Comparison of ENCODE assay signal across 26 cellular contexts in the genomic region with DNA sequence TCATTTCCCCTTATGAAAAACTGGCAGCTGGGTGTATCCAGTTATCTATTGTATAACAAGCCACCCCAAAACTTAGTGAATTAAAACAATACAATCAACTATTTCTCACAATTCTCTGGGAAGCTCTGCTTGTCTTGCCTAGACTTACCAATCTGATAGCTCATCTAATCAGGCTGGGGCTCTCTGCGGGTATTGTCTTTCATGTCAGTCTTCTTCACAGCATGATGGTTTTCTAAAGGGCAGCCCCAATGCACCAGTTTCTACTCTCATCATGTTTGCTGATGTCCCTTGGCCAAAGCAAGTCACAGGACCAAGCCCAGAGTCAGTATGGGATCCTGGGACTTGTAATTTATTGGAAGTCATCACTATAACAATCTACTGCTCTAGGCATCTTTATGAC.
"Had no signal": no experiment of that assay in that cellular context is flagged by ENCODE, and none has a peak within 500 bp of the region (broad histone marks: within the 10 kb centered on the region; RNA-seq: fewer than 3 reads in every experiment).

No MANE protein-coding gene starts in this region.

- DNase-seq: Kasumi-1, MV-4-11, NCI-H1048, NCI-H1105, NCI-H1417, NCI-H1436 treated with DMSO at 0.1 percent for 48 hours, NCI-H187, NCI-H2029, NCI-H2081 treated with DMSO at 0.1 percent for 48 hours, NCI-H2171, NCI-H226, NCI-H446, NCI-H510A, NCI-H524 treated with DMSO at 0.1 percent for 48 hours, NCI-H69, NCI-H774, PC-3, SHP77, SK-N-SH, SW 1271 had no signal

- H3K9ac ChIP-seq: KMS-11, SK-N-SH had no signal

- H3K27ac Mint-ChIP-seq: IgD-negative memory B cell had no signal

- ATAC-seq: K562, Panc1, PC-3 had no signal

- H3K27me3 Mint-ChIP-seq: IgD-negative memory B cell had no signal

- H3K4me3 ChIP-seq: K562 had no signal

- H3K4me3 Mint-ChIP-seq: IgD-negative memory B cell had no signal

- H3K27ac ChIP-seq: HL-60, KMS-11, RWPE1 had no signal

- H3K36me3 Mint-ChIP-seq: IgD-negative memory B cell had no signal

- H3K4me2 ChIP-seq: KMS-11, SK-N-SH had no signal

- H3K4me1 Mint-ChIP-seq: IgD-negative memory B cell had no signal
